Comparison of ENCODE assay signal across 1 cellular context in genomic region chr12:991350-992278, GRCh38.
TF ChIP-seq lines count a peak whose summit lies in the region.

No MANE protein-coding gene starts in this region.

TF ChIP-seq in endothelial cell of umbilical vein, 7 proteins besides CTCF, POLR2A, EP300 and RAD21 (continued from another document):
- no peak for TF ChIP-seq EZH2 (IDR thresholded peaks at IDR 0.05; ENCODE audit: borderline replicate concordance, low read depth, low read length, severe bottlenecking)
- no peak for TF ChIP-seq FOS (IDR thresholded peaks at IDR 0.05; ENCODE audit: borderline replicate concordance, insufficient read depth, low read length)
- TF ChIP-seq MAX (IDR thresholded peaks at IDR 0.05; ENCODE audit: insufficient read depth, insufficient read length), result no peak
- TF ChIP-seq POLR2AphosphoS5 (IDR thresholded peaks at IDR 0.05; ENCODE audit: insufficient read depth, low read depth, low read length), result no peak
- TF ChIP-seq MYC (IDR thresholded peaks at IDR 0.05; ENCODE audit: low read depth, low read length), result no peak
- TF ChIP-seq JUN (IDR thresholded peaks at IDR 0.05; ENCODE audit: borderline replicate concordance, insufficient read depth, insufficient read length, low read depth), result no peak
